Comparison of ENCODE assay signal across 1 cellular context in genomic region chr11:67317365-67318238, GRCh38.
A peak's percentile ranks its signal among the peaks of the same experiment; 100 is the strongest.
TF ChIP-seq lines count a peak whose summit lies in the region.

No MANE protein-coding gene starts in this region.

TF ChIP-seq in HepG2, 621 proteins besides CTCF, POLR2A, EP300 and RAD21 (continued from another document and continues in another):
- no peak for TF ChIP-seq ZBTB4 (CRISPR knock-in tag; IDR thresholded peaks at IDR 0.05; ENCODE audit: borderline replicate concordance)
- peak; percentile 70 for TF ChIP-seq GATAD2A (CRISPR knock-in tag; IDR thresholded peaks at IDR 0.05)
- peak; percentile 85 for TF ChIP-seq HNRNPLL (IDR thresholded peaks at IDR 0.05; ENCODE audit: low read depth, low read length, poor library complexity, severe bottlenecking)
- TF ChIP-seq NFKBIZ (CRISPR knock-in tag; IDR thresholded peaks at IDR 0.05) = 0 out of 2 replicates have a peak, but pooled peaks have one; percentile 41
- TF ChIP-seq GLI4 (CRISPR knock-in tag; IDR thresholded peaks at IDR 0.05; ENCODE audit: borderline replicate concordance) = 0 out of 2 replicates have a peak, but pooled peaks have one; percentile 29
- TF ChIP-seq SMAD1 (CRISPR knock-in tag; IDR thresholded peaks at IDR 0.05; ENCODE audit: borderline replicate concordance, low read depth) = no peak
- TF ChIP-seq ZNF496 (CRISPR knock-in tag; IDR thresholded peaks at IDR 0.05; ENCODE audit: insufficient replicate concordance) = no peak
- TF ChIP-seq ZNF761 (CRISPR knock-in tag; conservative IDR thresholded peaks at IDR 0.05) = no peak
- TF ChIP-seq SMAD9 (CRISPR knock-in tag; IDR thresholded peaks at IDR 0.05) = no peak
- TF ChIP-seq, protein P1, sequence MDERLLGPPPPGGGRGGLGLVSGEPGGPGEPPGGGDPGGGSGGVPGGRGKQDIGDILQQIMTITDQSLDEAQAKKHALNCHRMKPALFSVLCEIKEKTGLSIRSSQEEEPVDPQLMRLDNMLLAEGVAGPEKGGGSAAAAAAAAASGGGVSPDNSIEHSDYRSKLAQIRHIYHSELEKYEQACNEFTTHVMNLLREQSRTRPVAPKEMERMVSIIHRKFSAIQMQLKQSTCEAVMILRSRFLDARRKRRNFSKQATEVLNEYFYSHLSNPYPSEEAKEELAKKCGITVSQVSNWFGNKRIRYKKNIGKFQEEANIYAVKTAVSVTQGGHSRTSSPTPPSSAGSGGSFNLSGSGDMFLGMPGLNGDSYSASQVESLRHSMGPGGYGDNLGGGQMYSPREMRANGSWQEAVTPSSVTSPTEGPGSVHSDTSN (CRISPR knock-in tag; IDR thresholded peaks at IDR 0.05) = no peak
- TF ChIP-seq MEF2D (CRISPR knock-in tag; IDR thresholded peaks at IDR 0.05) = peak; percentile 75; the same call in 1 of the 2 replicates
- 0 out of 2 replicates have a peak, but pooled peaks have one; percentile 51 for TF ChIP-seq ZKSCAN8 (CRISPR knock-in tag; IDR thresholded peaks at IDR 0.05; ENCODE audit: borderline replicate concordance)
- no peak for TF ChIP-seq ZC3H13 (CRISPR knock-in tag; IDR thresholded peaks at IDR 0.05)
- peak; percentile 18; the same call in 1 of the 2 replicates for TF ChIP-seq ARID5B (CRISPR knock-in tag; IDR thresholded peaks at IDR 0.05)
- peak; percentile 83 for TF ChIP-seq RBM22 (optimal IDR thresholded peaks at IDR 0.05; ENCODE audit: low read length)
- TF ChIP-seq ZSCAN20 (CRISPR knock-in tag; IDR thresholded peaks at IDR 0.05; ENCODE audit: borderline replicate concordance) = peak; percentile 87; the same call in 1 of the 2 replicates
- no peak for TF ChIP-seq AFF4 (CRISPR knock-in tag; IDR thresholded peaks at IDR 0.05)
- no peak for TF ChIP-seq ZNF562 (CRISPR knock-in tag; IDR thresholded peaks at IDR 0.05; ENCODE audit: borderline replicate concordance)
- peak; percentile 65; the same call in 1 of the 2 replicates for TF ChIP-seq MTERF4 (CRISPR knock-in tag; IDR thresholded peaks at IDR 0.05)
- TF ChIP-seq ZFP37 (CRISPR knock-in tag; IDR thresholded peaks at IDR 0.05; ENCODE audit: borderline replicate concordance) = no peak
- no peak for TF ChIP-seq PHF5A (CRISPR knock-in tag; IDR thresholded peaks at IDR 0.05; ENCODE audit: low read depth, unreplicated experiment)
- peak; percentile 61 for TF ChIP-seq IKZF4 (CRISPR knock-in tag; IDR thresholded peaks at IDR 0.05; ENCODE audit: borderline replicate concordance, low read depth, not compliant biosample characterization)
- TF ChIP-seq NFATC3 (CRISPR knock-in tag; IDR thresholded peaks at IDR 0.05) = no peak
- TF ChIP-seq ZNF318 (CRISPR knock-in tag; IDR thresholded peaks at IDR 0.05) = 0 out of 2 replicates have a peak, but pooled peaks have one; percentile 35
- TF ChIP-seq ZNF549 (CRISPR knock-in tag; IDR thresholded peaks at IDR 0.05) = no peak
- peak; percentile 57 for TF ChIP-seq ZMYM3 (CRISPR knock-in tag; IDR thresholded peaks at IDR 0.05)
- TF ChIP-seq ZFP36 (IDR thresholded peaks at IDR 0.05; ENCODE audit: borderline replicate concordance, low read depth, low read length, partially characterized antibody) = no peak
- TF ChIP-seq PCBP2 (optimal IDR thresholded peaks at IDR 0.05; ENCODE audit: low read depth, low read length, poor library complexity, severe bottlenecking) = no peak
- no peak for TF ChIP-seq PRDM4 (CRISPR knock-in tag; IDR thresholded peaks at IDR 0.05; ENCODE audit: borderline replicate concordance)
- no peak for TF ChIP-seq PRPF4 (IDR thresholded peaks at IDR 0.05; ENCODE audit: low read depth, low read length, poor library complexity, severe bottlenecking)
- TF ChIP-seq ZNF746 (CRISPR knock-in tag; IDR thresholded peaks at IDR 0.05) = 0 out of 2 replicates have a peak, but pooled peaks have one; percentile 13
